ENCODE assay signal across 1 cellular context in the genomic region with DNA sequence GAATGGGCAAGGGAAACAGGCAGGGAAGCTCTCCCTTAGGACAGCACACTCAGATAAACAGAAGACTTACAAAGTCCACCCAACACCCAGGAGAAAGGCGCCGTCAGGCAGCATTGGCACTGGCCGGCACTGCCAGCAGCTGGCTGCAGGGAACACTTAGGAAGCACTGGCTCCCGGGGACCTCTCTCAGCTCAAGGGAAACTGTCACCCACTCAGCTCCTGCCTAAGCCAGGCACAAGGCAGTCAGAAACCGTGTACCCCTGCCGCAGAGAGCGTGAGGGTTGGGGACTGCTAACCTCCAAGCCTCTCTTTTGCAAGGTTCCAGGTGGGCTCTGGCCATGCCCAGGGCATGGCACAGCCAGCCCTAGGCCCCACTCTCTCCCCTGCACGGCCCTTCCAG.
TF ChIP-seq lines count a peak whose summit lies in the region.

No MANE protein-coding gene starts in this region.

TF ChIP-seq in HepG2, 621 proteins besides CTCF, POLR2A, EP300 and RAD21 (continued from another document):
- TF ChIP-seq ZHX1 (CRISPR knock-in tag; IDR thresholded peaks at IDR 0.05; ENCODE audit: low read depth) = no peak
- TF ChIP-seq STAG1 (CRISPR knock-in tag; IDR thresholded peaks at IDR 0.05) = no peak
- no peak for TF ChIP-seq PLSCR1 (CRISPR knock-in tag; IDR thresholded peaks at IDR 0.05; ENCODE audit: borderline replicate concordance)
- no peak for TF ChIP-seq ZNF577 (CRISPR knock-in tag; IDR thresholded peaks at IDR 0.05; ENCODE audit: borderline replicate concordance, low read depth)
